In the genomic region with DNA sequence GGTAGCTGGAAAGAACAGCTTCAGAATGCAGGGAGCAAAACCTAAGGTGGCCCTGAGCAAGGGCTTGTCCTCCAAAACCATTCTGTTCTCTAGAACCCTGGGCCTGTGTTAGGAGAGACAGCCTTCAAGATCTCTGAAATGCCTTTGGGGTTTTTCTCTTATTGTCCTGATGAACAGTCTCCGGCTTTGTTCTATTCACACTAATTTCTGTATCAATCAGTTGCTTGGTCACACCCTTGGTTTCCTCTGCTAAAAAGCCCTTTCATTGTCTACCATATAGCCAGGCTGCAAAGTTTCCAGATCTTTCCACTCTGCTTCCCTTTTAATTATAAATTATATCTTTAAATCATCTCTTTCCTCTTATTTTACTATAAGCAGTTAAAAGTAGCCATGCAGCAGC, we compare ENCODE assay signal across 33 cellular contexts.
"Had no signal": no experiment of that assay in that cellular context is flagged by ENCODE, and none has a peak within 500 bp of the region (broad histone marks: within the 10 kb centered on the region; RNA-seq: fewer than 3 reads in every experiment).

No MANE protein-coding gene starts in this region.

- H3K9me3 ChIP-seq: adrenal gland, body of pancreas, esophagus squamous epithelium had no signal

- H3K4me3 Mint-ChIP-seq: activated B cell treated with CpG ODN at 0.5 μM for 24 hours; activated CD4-positive, alpha-beta memory T cell treated with anti-CD3 and anti-CD28 coated beads for 36 hours; activated CD4-positive, alpha-beta T cell treated with anti-CD3 and anti-CD28 coated beads, Interleukin-2, amount 10 ng/mL, durations not matched to agents 24 days and 14 days; activated naive CD4-positive, alpha-beta T cell treated with anti-CD3 and anti-CD28 coated beads for 36 hours; activated naive CD4-positive, alpha-beta T cell treated with anti-CD3 and anti-CD28 coated beads, Interleukin-2, amount 50 U/mL, for 24 hours; activated naive CD8-positive, alpha-beta T cell treated with anti-CD3 and anti-CD28 coated beads for 36 hours; activated naive CD8-positive, alpha-beta T cell treated with anti-CD3 and anti-CD28 coated beads, Interleukin-2, amount 50 U/mL, for 24 hours; activated T-helper 1 cell treated with anti-CD3 and anti-CD28 coated beads, Interleukin-12 subunit alpha, Interleukin-12 subunit beta, Interleukin-2, Interleukin-4 antibody, amounts not matched to agents 30 ng/mL and 10 ng/mL and 1 ng/mL, durations not matched to agents 14 hours and 24 hours and 36 hours; effector memory CD8-positive, alpha-beta T cell; T-helper 17 cell; T-helper 2 cell treated with Interferon-gamma antibody and Interleukin-4, amounts not matched to agents 5 μg/mL and 100 μg/mL, for 36 hours had no signal

- DNase-seq: activated B cell treated with CpG ODN at 0.5 μM for 24 hours; activated CD4-positive, alpha-beta memory T cell treated with anti-CD3 and anti-CD28 coated beads for 36 hours; activated CD4-positive, alpha-beta T cell treated with anti-CD3 and anti-CD28 coated beads, Interleukin-2, amount 10 ng/mL, durations not matched to agents 24 days and 14 days; activated CD8-positive, alpha-beta memory T cell treated with anti-CD3 and anti-CD28 coated beads for 24 hours; activated effector memory CD4-positive, alpha-beta T cell treated with anti-CD3 and anti-CD28 coated beads, Interleukin-2, amount 50 U/mL, for 16 hours; activated naive CD8-positive, alpha-beta T cell treated with anti-CD3 and anti-CD28 coated beads for 36 hours; activated naive CD8-positive, alpha-beta T cell treated with anti-CD3 and anti-CD28 coated beads, Interleukin-2, amount 50 U/mL, for 24 hours; activated T-cell treated with anti-CD3 and anti-CD28 coated beads, Interleukin-2, amount 50 U/mL, for 1 hour; activated T-cell treated with anti-CD3 and anti-CD28 coated beads, Interleukin-2, amount 50 U/mL, for 48 hours; adrenal gland; amygdala; aorta; body of pancreas; caudate nucleus; cortex of kidney; dermis blood vessel endothelial cell; effector CD4-positive, alpha-beta T cell; effector memory CD8-positive, alpha-beta T cell; erythroblast; esophagus squamous epithelium; head of caudate nucleus; T-helper 1 cell; T-helper 17 cell; T1000; WERI-Rb-1 had no signal

- H3K27ac ChIP-seq: adrenal gland, body of pancreas, esophagus squamous epithelium, WERI-Rb-1 had no signal

- H3K36me3 Mint-ChIP-seq: activated CD4-positive, alpha-beta memory T cell treated with anti-CD3 and anti-CD28 coated beads for 36 hours; activated naive CD4-positive, alpha-beta T cell treated with anti-CD3 and anti-CD28 coated beads, Interleukin-2, amount 50 U/mL, for 24 hours; activated naive CD8-positive, alpha-beta T cell treated with anti-CD3 and anti-CD28 coated beads for 36 hours had no signal

- H3K27ac Mint-ChIP-seq: activated B cell treated with CpG ODN at 0.5 μM for 24 hours; activated CD4-positive, alpha-beta memory T cell treated with anti-CD3 and anti-CD28 coated beads for 36 hours; activated CD4-positive, alpha-beta T cell treated with anti-CD3 and anti-CD28 coated beads, Interleukin-2, amount 10 ng/mL, durations not matched to agents 24 days and 14 days; activated naive CD4-positive, alpha-beta T cell treated with anti-CD3 and anti-CD28 coated beads for 36 hours; activated naive CD4-positive, alpha-beta T cell treated with anti-CD3 and anti-CD28 coated beads, Interleukin-2, amount 50 U/mL, for 24 hours; activated naive CD8-positive, alpha-beta T cell treated with anti-CD3 and anti-CD28 coated beads for 36 hours; activated naive CD8-positive, alpha-beta T cell treated with anti-CD3 and anti-CD28 coated beads, Interleukin-2, amount 50 U/mL, for 24 hours; activated T-helper 1 cell treated with anti-CD3 and anti-CD28 coated beads, Interleukin-12 subunit alpha, Interleukin-12 subunit beta, Interleukin-2, Interleukin-4 antibody, amounts not matched to agents 30 ng/mL and 10 ng/mL and 1 ng/mL, durations not matched to agents 14 hours and 24 hours and 36 hours; activated T-helper 2 cell treated with anti-CD3 and anti-CD28 coated beads, Interferon-gamma antibody, Interleukin-2, Interleukin-4, amounts not matched to agents 10 μg/mL and 5 μg/mL and 100 μg/mL, durations not matched to agents 14 hours and 24 hours and 36 hours; effector memory CD8-positive, alpha-beta T cell; T-helper 17 cell; T-helper 2 cell treated with Interferon-gamma antibody and Interleukin-4, amounts not matched to agents 5 μg/mL and 100 μg/mL, for 36 hours had no signal

- H3K27me3 Mint-ChIP-seq: activated B cell treated with CpG ODN at 0.5 μM for 24 hours; activated CD4-positive, alpha-beta memory T cell treated with anti-CD3 and anti-CD28 coated beads for 36 hours; activated naive CD4-positive, alpha-beta T cell treated with anti-CD3 and anti-CD28 coated beads, Interleukin-2, amount 50 U/mL, for 24 hours; activated naive CD8-positive, alpha-beta T cell treated with anti-CD3 and anti-CD28 coated beads for 36 hours; activated naive CD8-positive, alpha-beta T cell treated with anti-CD3 and anti-CD28 coated beads, Interleukin-2, amount 50 U/mL, for 24 hours; effector memory CD8-positive, alpha-beta T cell; T-helper 17 cell had no signal

- FAIRE-seq: colon, frontal cortex had no signal

- H3K4me1 ChIP-seq: adrenal gland, body of pancreas, esophagus squamous epithelium had no signal

- H3K4me1 Mint-ChIP-seq: activated B cell treated with CpG ODN at 0.5 μM for 24 hours; activated CD4-positive, alpha-beta T cell treated with anti-CD3 and anti-CD28 coated beads, Interleukin-2, amount 10 ng/mL, durations not matched to agents 24 days and 14 days; activated naive CD4-positive, alpha-beta T cell treated with anti-CD3 and anti-CD28 coated beads, Interleukin-2, amount 50 U/mL, for 24 hours; activated naive CD8-positive, alpha-beta T cell treated with anti-CD3 and anti-CD28 coated beads for 36 hours; activated naive CD8-positive, alpha-beta T cell treated with anti-CD3 and anti-CD28 coated beads, Interleukin-2, amount 50 U/mL, for 24 hours; T-helper 17 cell had no signal

- H3K27me3 ChIP-seq: adrenal gland, body of pancreas, esophagus squamous epithelium had no signal

- H3K36me3 ChIP-seq: adrenal gland, esophagus squamous epithelium, WERI-Rb-1 had no signal

- H3K4me3 ChIP-seq: adrenal gland, body of pancreas, esophagus squamous epithelium had no signal

- ATAC-seq: activated CD4-positive, CD25-positive, alpha-beta regulatory T cell treated with anti-CD3 and anti-CD28 coated beads, Interleukin-2, amount 50 U/mL, for 24 hours; activated naive CD8-positive, alpha-beta T cell treated with anti-CD3 and anti-CD28 coated beads, Interleukin-2, amount 50 U/mL, for 24 hours; body of pancreas; effector memory CD8-positive, alpha-beta T cell had no signal

- H3K9me3 Mint-ChIP-seq: activated naive CD4-positive, alpha-beta T cell treated with anti-CD3 and anti-CD28 coated beads, Interleukin-2, amount 50 U/mL, for 24 hours; activated naive CD8-positive, alpha-beta T cell treated with anti-CD3 and anti-CD28 coated beads for 36 hours; activated naive CD8-positive, alpha-beta T cell treated with anti-CD3 and anti-CD28 coated beads, Interleukin-2, amount 50 U/mL, for 24 hours; effector memory CD8-positive, alpha-beta T cell had no signal
